9 cellular contexts compared by ENCODE assay signal in the genomic region with DNA sequence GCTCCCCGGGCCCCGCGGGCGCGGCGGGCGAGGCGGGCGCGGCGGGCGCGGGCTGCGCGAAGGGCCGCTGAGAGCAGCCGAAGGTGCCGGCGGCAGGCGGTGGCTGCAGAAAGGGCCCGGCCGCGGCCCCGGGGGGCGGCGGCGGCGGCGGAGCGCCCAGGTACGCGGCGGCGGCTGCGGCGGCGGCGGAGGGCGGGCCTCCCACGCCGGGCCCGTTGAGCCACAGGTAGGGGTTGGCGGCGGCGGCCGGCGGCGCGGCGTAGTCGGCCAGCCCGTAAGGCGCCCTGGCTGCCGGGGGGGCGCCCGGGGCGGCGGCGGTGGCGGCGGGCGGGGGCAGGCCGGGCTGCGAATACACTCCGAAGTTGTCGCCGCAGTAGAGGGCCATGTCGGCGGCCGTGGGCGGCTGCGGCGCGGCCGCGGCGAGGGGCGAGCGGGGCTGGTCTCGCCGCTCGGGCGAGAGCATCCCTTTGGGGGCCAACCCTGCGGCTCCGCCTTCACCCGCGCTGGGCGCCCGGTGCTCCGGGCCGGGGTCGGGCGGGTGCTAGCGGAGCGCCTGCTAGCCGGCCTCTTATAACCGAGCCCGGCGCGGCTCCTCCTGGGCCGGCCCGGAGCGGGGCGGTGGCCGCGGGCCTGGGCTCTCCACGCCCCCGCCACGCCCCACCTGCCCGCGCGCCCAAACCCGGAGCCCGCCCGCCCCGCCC. TPM values are rescaled to one million over a fixed set of nuclear protein-coding genes. Genes with fewer than 3 reads are reported as not detected.
DNase-seq lines count a peak whose midpoint lies in the region; ATAC-seq, FAIRE-seq and TF ChIP-seq lines count a peak whose summit lies in the region.
"Had no signal": no experiment of that assay in that cellular context is flagged by ENCODE, and none has a peak within 500 bp of the region (broad histone marks: within the 10 kb centered on the region; RNA-seq: fewer than 3 reads in every experiment).

Gene FOXI3 (minus strand): TSS at position 543 of the 701 bp plus-strand sequence. CDS start 158 bp downstream, at position 385.

- peaks cover 20% of the 10 kb centered on the region for H3K4me1 Mint-ChIP-seq in GM23338
- H3K4me1 Mint-ChIP-seq in T-cell, result peaks cover 0 to 15% (median 15%) of the 10 kb centered on the region in 3 donors
- no peaks in the 10 kb centered on the region for H3K4me1 Mint-ChIP-seq in stimulated activated effector memory CD8-positive, alpha-beta T cell treated with anti-CD3 and anti-CD28 coated beads, Interleukin-12 subunit alpha, Interleukin-12 subunit beta, amount 100 ng/mL, for 72 hours

- ATAC-seq in GM23338 (peak; percentile 80), T-cell (replicated peaks in 1 of 4) (peak; percentile 28 to 57 (median 42))
- peak; percentile 47 for ATAC-seq in stimulated activated effector memory CD8-positive, alpha-beta T cell treated with anti-CD3 and anti-CD28 coated beads, Interleukin-12 subunit alpha, Interleukin-12 subunit beta, amount 100 ng/mL, for 72 hours

- H3K79me2 ChIP-seq in GM23338 (replicated peaks; ENCODE audit: insufficient read depth), result peaks cover 28% of the 10 kb centered on the region

- 0 to 10% methylated on average over 2 to 9 of the region's 116 CpGs for WGBS in lower leg skin, 2 donors

- no peaks in the 10 kb centered on the region; the same call in 1 of the 2 replicates for H3F3A ChIP-seq in GM23338 (replicated peaks; ENCODE audit: low read depth)

- no peaks in the 10 kb centered on the region for H3K9me2 ChIP-seq in GM23338 (ENCODE audit: insufficient read depth)

- H3K27me3 ChIP-seq in GM23338 (ENCODE audit: insufficient read depth), result peaks cover 40% of the 10 kb centered on the region

- DNase-seq in GM23338 (ENCODE audit: low spot score) (peak; percentile 65), T-cell (peak in 2 of 34 experiments; percentile 2), frontal cortex (ENCODE audit: low spot score in 2 of 2) (peak; percentile 12 to 17), lower leg skin (ENCODE audit: low spot score in 2 of 2) (no peak), epidermal melanocyte (ENCODE audit: insufficient read length, low spot score) (no peak), A172 (ENCODE audit: low spot score) (no peak)
- DNase-seq in stimulated activated effector memory CD8-positive, alpha-beta T cell treated with anti-CD3 and anti-CD28 coated beads, Interleukin-12 subunit alpha, Interleukin-12 subunit beta, amount 100 ng/mL, for 72 hours (ENCODE audit: low spot score in 2 of 2), result peak in 1 of 2 donors; percentile 51
- DNase-seq: WERI-Rb-1 had no signal

- TF ChIP-seq POLR2A in lower leg skin (IDR thresholded peaks at IDR 0.05), result no peak

- H3K4me1 ChIP-seq in GM23338 (ENCODE audit: insufficient read depth), result peaks cover 18% of the 10 kb centered on the region

- FAIRE-seq in frontal cortex (lab: Jason Lieb, UNC), result no peak

- H3K36me3 Mint-ChIP-seq in GM23338 (ENCODE audit: low read depth), result peaks cover 18% of the 10 kb centered on the region
- H3K36me3 Mint-ChIP-seq in T-cell, result no peaks in the 10 kb centered on the region
- H3K36me3 Mint-ChIP-seq in stimulated activated effector memory CD8-positive, alpha-beta T cell treated with anti-CD3 and anti-CD28 coated beads, Interleukin-12 subunit alpha, Interleukin-12 subunit beta, amount 100 ng/mL, for 72 hours, result no peaks in the 10 kb centered on the region

- POLR2A ChIA-PET in T-cell (lab: Charles Lee), result no interaction called here

- H3K27ac Mint-ChIP-seq in GM23338 (peak within 1 kb of the TSS; percentile 38; the same call in 1 of the 2 replicates), T-cell (peak within 1 kb of the TSS in 1 of 2 donors; percentile 27)
- H3K27ac Mint-ChIP-seq in stimulated activated effector memory CD8-positive, alpha-beta T cell treated with anti-CD3 and anti-CD28 coated beads, Interleukin-12 subunit alpha, Interleukin-12 subunit beta, amount 100 ng/mL, for 72 hours, result no peak within 1 kb of the TSS

- peak within 1 kb of the TSS; percentile 95 for H3K4me2 ChIP-seq in GM23338

- H3K9me3 Mint-ChIP-seq in GM23338 (no peaks in the 10 kb centered on the region; the same call in 2 of the 3 replicates), T-cell (no peaks in the 10 kb centered on the region)
- H3K9me3 Mint-ChIP-seq in stimulated activated effector memory CD8-positive, alpha-beta T cell treated with anti-CD3 and anti-CD28 coated beads, Interleukin-12 subunit alpha, Interleukin-12 subunit beta, amount 100 ng/mL, for 72 hours, result no peaks in the 10 kb centered on the region

- H3K4me3 Mint-ChIP-seq in GM23338 (peak within 1 kb of the TSS; percentile 91), T-cell (peak within 1 kb of the TSS; percentile 64 to 80 (median 75))
- peak within 1 kb of the TSS; percentile 58 for H3K4me3 Mint-ChIP-seq in stimulated activated effector memory CD8-positive, alpha-beta T cell treated with anti-CD3 and anti-CD28 coated beads, Interleukin-12 subunit alpha, Interleukin-12 subunit beta, amount 100 ng/mL, for 72 hours

- peaks cover 28% of the 10 kb centered on the region for H3K27me3 Mint-ChIP-seq in GM23338 (ENCODE audit: insufficient read depth, low read depth, poor library complexity)
- peaks cover 48 to 70% of the 10 kb centered on the region in 2 donors for H3K27me3 Mint-ChIP-seq in T-cell

- H3K4me3 ChIP-seq in GM23338 (peak within 1 kb of the TSS; percentile 92), lower leg skin (ENCODE audit: low read depth, poor library complexity, severe bottlenecking) (no peak within 1 kb of the TSS)

- intact Hi-C loops in lower leg skin (cut with DNase I; ENCODE audit: low total_unique reads), result no loop called here

- H2AFZ ChIP-seq in GM23338, result peak within 1 kb of the TSS; percentile 97

- CTCF ChIA-PET in T-cell (lab: Charles Lee), result no interaction called here

- peaks cover 15% of the 10 kb centered on the region; the same call in 1 of the 2 replicates for H4K20me1 ChIP-seq in GM23338 (replicated peaks; ENCODE audit: insufficient read depth)

- TF ChIP-seq CTCF in GM23338 (conservative IDR thresholded peaks at IDR 0.05; ENCODE audit: low read depth in 2 of 2), result no peak
- no peak for TF ChIP-seq CTCF in lower leg skin (IDR thresholded peaks at IDR 0.05)

- H3K36me3 ChIP-seq in GM23338 (ENCODE audit: insufficient read depth), result no peaks in the 10 kb centered on the region
- H3K36me3 ChIP-seq: WERI-Rb-1 had no signal

- no peak within 1 kb of the TSS for H3K27ac ChIP-seq in GM23338 (ENCODE audit: low read depth)
- H3K27ac ChIP-seq: WERI-Rb-1 had no signal

TF ChIP-seq in GM23338, 12 proteins besides CTCF, POLR2A, EP300 and RAD21 (continues in another document):
- TF ChIP-seq POLR2AphosphoS5 (IDR thresholded peaks at IDR 0.05; ENCODE audit: low read depth) (0 out of 2 replicates have a peak, but pooled peaks have one; percentile 20), EZH2 (IDR thresholded peaks at IDR 0.05; ENCODE audit: low read depth, unreplicated experiment) (no peak), CREB1 (CRISPR knock-in tag; IDR thresholded peaks at IDR 0.05; ENCODE audit: low read depth) (no peak), NANOG (IDR thresholded peaks at IDR 0.05; ENCODE audit: borderline replicate concordance) (no peak), EZH2phosphoT487 (IDR thresholded peaks at IDR 0.05; ENCODE audit: unreplicated experiment) (no peak), JUNB (IDR thresholded peaks at IDR 0.05; ENCODE audit: unreplicated experiment) (no peak)

RNA-seq across cellular contexts. Expression of gene FOXI3, which starts in this region (rescaled TPM):
- 11.8 and 13.3 TPM in 2 replicates for total RNA-seq in GM23338 (2014; rRNA removed; shearing (Covaris generic))
- 0.71 and 1.1 TPM in 2 replicates for polyA plus RNA-seq in GM23338 (2016; fragmentation: Nextera tagmentation; extraction: Ambion mirVana)
- total RNA-seq in T-cell (not detected), frontal cortex (0.41 TPM), lower leg skin (1 to 10 TPM in 1 of 4 donors, not detected in 3; 2.2 TPM)
- not detected in 2 replicates for total RNA-seq in A172 (2014; rRNA removed; shearing (Covaris generic))
- total RNA-seq: fibroblast of villous mesenchyme had no signal

Comparison
In these comparisons a context has a peak if more than half of its experiments do, and no peak if none do; other contexts are left out.
1. Peak in ATAC-seq in T-cell; RNA of the gene not detected or under 1 TPM.
2. Peak in DNase-seq in frontal cortex; RNA of the gene not detected or under 1 TPM.